11 cellular contexts compared by ENCODE assay signal in the genomic region with DNA sequence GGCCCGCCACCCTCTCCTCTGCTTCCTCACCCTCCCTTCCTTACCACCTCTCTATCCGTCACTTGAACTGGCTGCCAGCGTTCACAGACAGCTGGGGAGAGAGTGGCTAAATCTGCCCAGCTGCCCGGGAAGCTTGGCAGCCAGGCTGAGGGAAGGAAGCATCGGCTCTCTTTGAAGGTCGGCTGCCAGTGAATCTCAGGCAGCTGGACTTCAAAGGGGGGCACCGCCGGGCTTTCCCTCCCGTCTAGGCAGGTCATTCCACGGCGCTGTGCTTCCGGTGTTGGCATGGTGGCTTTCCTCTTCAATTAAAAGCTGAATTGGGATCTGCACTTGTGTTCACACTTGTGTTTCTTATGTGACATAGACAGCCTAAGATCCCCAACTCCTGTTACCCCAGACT.
DNase-seq lines count a peak whose midpoint lies in the region; FAIRE-seq and TF ChIP-seq lines count a peak whose summit lies in the region.
"Had no signal": no experiment of that assay in that cellular context is flagged by ENCODE, and none has a peak within 500 bp of the region (broad histone marks: within the 10 kb centered on the region; RNA-seq: fewer than 3 reads in every experiment).

No MANE protein-coding gene starts in this region.

- peaks cover 1% of the 10 kb centered on the region for H3K27me3 Mint-ChIP-seq in endothelial cell (ENCODE audit: unreplicated experiment)

- intact Hi-C loops in mammary epithelial cell (cut with micrococcal nuclease), result no loop called here

- BruUV-seq in mammary epithelial cell (replicated peaks; lab: Mats Ljungman, UMichigan), result no TSS peak

- no peak overlapping the region for H3K4ac ChIP-seq in mesenchymal stem cell (ENCODE audit: low read depth in 1 of 2, low read length in 2 of 2)

- no peak overlapping the region for H2BK120ac ChIP-seq in mesenchymal stem cell (ENCODE audit: low read depth, low read length)

- H2BK15ac ChIP-seq in mesenchymal stem cell (ENCODE audit: low read depth, poor library complexity, severe bottlenecking), result no peak overlapping the region

- H3K4me1 ChIP-seq in mesenchymal stem cell (ENCODE audit: control insufficient read depth, insufficient read depth, low read depth, low read length) (peaks cover 6% of the 10 kb centered on the region), mammary epithelial cell (ENCODE audit: insufficient read depth, low read length) (peaks cover 13% of the 10 kb centered on the region), BE2C (peaks cover 3% of the 10 kb centered on the region)

- H3K79me1 ChIP-seq in mesenchymal stem cell (replicated peaks; ENCODE audit: low read length, poor library complexity, severe bottlenecking), result peaks cover 12% of the 10 kb centered on the region

- no peaks in the 10 kb centered on the region for H3K36me3 ChIP-seq in mesenchymal stem cell (ENCODE audit: control insufficient read depth in 1 of 2, insufficient read depth in 2 of 2, low read depth in 1 of 2, low read length in 2 of 2)
- no peaks in the 10 kb centered on the region for H3K36me3 ChIP-seq in mammary epithelial cell (ENCODE audit: insufficient read depth, low read length)
- H3K36me3 ChIP-seq in BE2C, result no peaks in the 10 kb centered on the region

- H3K4me3 ChIP-seq in mesenchymal stem cell (ENCODE audit: insufficient read depth in 1 of 2, low read depth in 1 of 2, low read length in 2 of 2) (no peak overlapping the region), mammary epithelial cell (replicated peaks in 1 of 3; ENCODE audit: insufficient read depth in 1 of 3, low read depth in 2 of 3, low read length in 3 of 3) (no peak overlapping the region), BE2C (ENCODE audit: low read depth, low read length) (no peak overlapping the region)

- H3K4me3 Mint-ChIP-seq in endothelial cell (ENCODE audit: unreplicated experiment), result no peak overlapping the region

- H3K18ac ChIP-seq in mesenchymal stem cell (ENCODE audit: low read depth in 1 of 2, low read length in 2 of 2), result peak overlapping the region; percentile 0 to 54

- H3K27me3 ChIP-seq in mesenchymal stem cell (ENCODE audit: control insufficient read depth in 1 of 2, insufficient read depth in 1 of 2, low read length in 2 of 2), result no peaks in the 10 kb centered on the region
- no peaks in the 10 kb centered on the region for H3K27me3 ChIP-seq in mammary epithelial cell (ENCODE audit: insufficient read depth, low read length)
- no peaks in the 10 kb centered on the region for H3K27me3 ChIP-seq in BE2C

- in situ Hi-C loops in mammary epithelial cell (cut with MboI; ENCODE audit: low sequenced_read_pairs in 2 of 2), result no loop called here

- peak; percentile 44 for FAIRE-seq in urothelium cell line (lab: Jason Lieb, UNC)
- FAIRE-seq: A204.1 had no signal

- peaks cover 4% of the 10 kb centered on the region for H3K36me3 Mint-ChIP-seq in endothelial cell (ENCODE audit: low read depth, unreplicated experiment)

- WGBS in mesenchymal stem cell, result 85% methylated on average over 12 of the region's 12 CpGs
- 58% methylated on average over 7 of the region's 12 CpGs for WGBS in mammary epithelial cell (ENCODE audit: low coverage, missing lambda C conversion rate)

- peak overlapping the region; percentile 15 for H3K27ac Mint-ChIP-seq in endothelial cell (ENCODE audit: unreplicated experiment)

- no peaks in the 10 kb centered on the region for H3K79me2 ChIP-seq in mammary epithelial cell (ENCODE audit: insufficient read depth, low read length)

- H2AFZ ChIP-seq in mesenchymal stem cell (ENCODE audit: low read depth, low read length) (peak overlapping the region; percentile 8), mammary epithelial cell (ENCODE audit: low read depth, low read length) (no peak overlapping the region)

- H2BK12ac ChIP-seq in mesenchymal stem cell (ENCODE audit: low read length in 2 of 2), result peak overlapping the region; percentile 34 to 96

- peaks cover 42% of the 10 kb centered on the region for H3K4me1 Mint-ChIP-seq in endothelial cell (ENCODE audit: unreplicated experiment)

- CTCF ChIA-PET in mammary epithelial cell (lab: Charles Lee; ENCODE audit: low non-redundant PET), result no interaction called here

- dilution Hi-C loops in mammary epithelial cell (cut with HindIII; ENCODE audit: low sequenced_read_pairs), result no loop called here

- TF ChIP-seq CTCF in endothelial cell (IDR thresholded peaks at IDR 0.05; ENCODE audit: unreplicated experiment) (no peak), mammary epithelial cell (conservative IDR thresholded peaks at IDR 0.05 in 1 of 2, IDR thresholded peaks at IDR 0.05 in 1 of 2; ENCODE audit: extremely low read depth in 1 of 2, insufficient read depth in 1 of 2, low read depth in 1 of 2, low read length in 2 of 2) (no peak), BE2C (IDR thresholded peaks at IDR 0.05; ENCODE audit: low read depth, low read length) (no peak)

- H4K20me1 ChIP-seq in mammary epithelial cell (ENCODE audit: insufficient read depth, low read length), result no peaks in the 10 kb centered on the region

- peak overlapping the region; percentile 74 for H2BK5ac ChIP-seq in mesenchymal stem cell (ENCODE audit: low read depth, low read length, poor library complexity, severe bottlenecking)

- peak overlapping the region; percentile 20 for H2AK5ac ChIP-seq in mesenchymal stem cell (ENCODE audit: low read length, severe bottlenecking)

- H3K27ac ChIP-seq in mesenchymal stem cell (ENCODE audit: low read length, poor library complexity, severe bottlenecking) (no peak overlapping the region), mammary epithelial cell (ENCODE audit: insufficient read depth, low read depth, low read length) (no peak overlapping the region)

- no peak overlapping the region for H4K8ac ChIP-seq in mesenchymal stem cell (ENCODE audit: low read length)

- H3K9ac ChIP-seq in mesenchymal stem cell (ENCODE audit: low read length) (no peak overlapping the region), mammary epithelial cell (ENCODE audit: insufficient read depth, low read length) (no peak overlapping the region)

- no peak overlapping the region for H4K91ac ChIP-seq in mesenchymal stem cell (ENCODE audit: low read length)

- peak in 2 of 3 experiments; percentile 36 to 54 for DNase-seq in NCI-H1417 (lab: John Stamatoyannopoulos, UW)
- DNase-seq in NCI-H1417 treated with DMSO at 0.1 percent for 48 hours (lab: John Stamatoyannopoulos, UW), result no peak
- DNase-seq in endothelial cell (ENCODE audit: low spot score), result peak; percentile 18
- no peak for DNase-seq in mesenchymal stem cell
- peak; percentile 89 for DNase-seq in urothelium cell line (ENCODE audit: low spot score)
- no peak for DNase-seq in mammary epithelial cell
- DNase-seq in BE2C, result no peak
- DNase-seq in effector CD4-positive, alpha-beta T cell, result no peak
- DNase-seq: stimulated activated CD4-positive, alpha-beta T cell treated with anti-CD3 and anti-CD28 coated beads, Interleukin-15, amount 100 ng/mL, for 24 hours; SW 1271 had no signal

- no peak overlapping the region for H3K23ac ChIP-seq in mesenchymal stem cell (ENCODE audit: low read length in 2 of 2)

- no peaks in the 10 kb centered on the region for H3K9me3 Mint-ChIP-seq in endothelial cell (ENCODE audit: unreplicated experiment)

- H3K4me2 ChIP-seq in mesenchymal stem cell (ENCODE audit: low read length, poor library complexity, severe bottlenecking) (no peak overlapping the region), mammary epithelial cell (ENCODE audit: insufficient read depth, low read depth, low read length) (no peak overlapping the region)

- H3K9me3 ChIP-seq in mesenchymal stem cell (ENCODE audit: control insufficient read depth, low read length) (no peaks in the 10 kb centered on the region), mammary epithelial cell (replicated peaks; ENCODE audit: insufficient read depth, low read length) (no peaks in the 10 kb centered on the region), BE2C (no peaks in the 10 kb centered on the region)

- no peak overlapping the region for H3K14ac ChIP-seq in mesenchymal stem cell (ENCODE audit: low read length in 2 of 2)

Comparison
In these comparisons a context has a peak if more than half of its experiments do, and no peak if none do; other contexts are left out.
1. DNase-seq: peak in NCI-H1417 (2 of 3), endothelial cell (single experiment) and urothelium cell line (single experiment); none in NCI-H1417 treated with DMSO at 0.1 percent for 48 hours (single experiment), mesenchymal stem cell (single experiment), mammary epithelial cell (single experiment), BE2C (single experiment) and effector CD4-positive, alpha-beta T cell (single experiment).